ENCODE assay signal across 15 cellular contexts in genomic region chrX:10600479-10600878, GRCh38. TPM values are rescaled to one million over a fixed set of nuclear protein-coding genes. Genes with fewer than 3 reads are reported as not detected.
A peak's percentile ranks its signal among the peaks of the same experiment; 100 is the strongest.
DNase-seq lines count a peak whose midpoint lies in the region; ATAC-seq and TF ChIP-seq lines count a peak whose summit lies in the region.
"Had no signal": no experiment of that assay in that cellular context is flagged by ENCODE, and none has a peak within 500 bp of the region (broad histone marks: within the 10 kb centered on the region; RNA-seq: fewer than 3 reads in every experiment).

No MANE protein-coding gene starts in this region.

- H3K4me3 ChIP-seq in HUES48 (ENCODE audit: low read depth, low read length) (no peak overlapping the region), subcutaneous abdominal adipose tissue (ENCODE audit: low read depth in 1 of 5, low read length in 5 of 5) (no peak overlapping the region)

- H3K4me3 Mint-ChIP-seq in Calu3 (ENCODE audit: low read depth, unreplicated experiment): no peak overlapping the region
- H3K4me3 Mint-ChIP-seq: CD8-positive, alpha-beta T cell had no signal

- no peaks in the 10 kb centered on the region for H3K9me3 ChIP-seq in HUES48 (ENCODE audit: control insufficient read depth, insufficient read depth, low read length)
- no peaks in the 10 kb centered on the region for H3K9me3 ChIP-seq in subcutaneous abdominal adipose tissue (ENCODE audit: control insufficient read depth in 5 of 5, low read length in 5 of 5)
- H3K9me3 ChIP-seq: BE2C had no signal

- no peak for DNase-seq in Calu3
- DNase-seq in left lobe of liver (ENCODE audit: low spot score): no peak
- no peak for DNase-seq in NCI-H82 treated with DMSO at 0.1 percent for 48 hours (lab: John Stamatoyannopoulos, UW; ENCODE audit: unreplicated experiment)
- DNase-seq in D341Med (ENCODE audit: low spot score): no peak
- no peak for DNase-seq in NCI-H128 (lab: John Stamatoyannopoulos, UW; ENCODE audit: unreplicated experiment)
- DNase-seq: BE2C; CD8-positive, alpha-beta T cell; COR-L47; DMS53; GF-D8; IMR-90 had no signal

- peak; percentile 29 for ATAC-seq in left lobe of liver
- ATAC-seq: CD8-positive, alpha-beta T cell; HCT116 had no signal

- peaks cover 10% of the 10 kb centered on the region for H3K36me3 Mint-ChIP-seq in Calu3 (ENCODE audit: insufficient read depth, unreplicated experiment)
- H3K36me3 Mint-ChIP-seq: CD8-positive, alpha-beta T cell had no signal

- TF ChIP-seq CTCF in Calu3 (IDR thresholded peaks at IDR 0.05; ENCODE audit: unreplicated experiment): no peak

- H3K27me3 ChIP-seq in HUES48 (ENCODE audit: control insufficient read depth, insufficient read depth, low read length) (no peaks in the 10 kb centered on the region), subcutaneous abdominal adipose tissue (ENCODE audit: control insufficient read depth in 5 of 5, insufficient read depth in 4 of 5, low read length in 5 of 5) (peaks cover 0 to 3% (median 2%) of the 10 kb centered on the region in 5 donors)
- H3K27me3 ChIP-seq: BE2C had no signal

- no peaks in the 10 kb centered on the region for H3K9me3 Mint-ChIP-seq in Calu3 (ENCODE audit: low read depth, unreplicated experiment)
- H3K9me3 Mint-ChIP-seq: CD8-positive, alpha-beta T cell had no signal

- peaks cover 67% of the 10 kb centered on the region for H3K4me1 ChIP-seq in HUES48 (ENCODE audit: control insufficient read depth, insufficient read depth, low read length)
- peaks cover 0 to 9% (median 6%) of the 10 kb centered on the region in 5 donors for H3K4me1 ChIP-seq in subcutaneous abdominal adipose tissue (ENCODE audit: control insufficient read depth in 5 of 5, insufficient read depth in 5 of 5, low read length in 5 of 5)

- no peaks in the 10 kb centered on the region for H3K27me3 Mint-ChIP-seq in Calu3 (ENCODE audit: unreplicated experiment)

- H3K27ac ChIP-seq in HUES48 (ENCODE audit: low read depth, low read length): peak overlapping the region; percentile 16
- H3K27ac ChIP-seq in subcutaneous abdominal adipose tissue (ENCODE audit: low read depth, low read length): peak overlapping the region; percentile 34
- H3K27ac ChIP-seq: C4-2B had no signal

- BruUV-seq in Calu3 (replicated peaks; lab: Mats Ljungman, UMichigan): no TSS peak

- intact Hi-C loops in Calu3 (cut with micrococcal nuclease; ENCODE audit: unreplicated experiment): no loop called here

- CTCF ChIA-PET in Calu3 (lab: Charles Lee): interaction anchor here (0.6 kb wide), 1 partner anchor 71 kb away, joined by 4 read pairs; no protein-coding TSS in a partner anchor

- H3K36me3 ChIP-seq in HUES48 (ENCODE audit: control insufficient read depth, insufficient read depth, low read length): no peaks in the 10 kb centered on the region
- no peaks in the 10 kb centered on the region for H3K36me3 ChIP-seq in subcutaneous abdominal adipose tissue (ENCODE audit: control insufficient read depth in 5 of 5, insufficient read depth in 5 of 5, low read length in 5 of 5)
- H3K36me3 ChIP-seq: BE2C had no signal

- no peak overlapping the region for H3K9ac ChIP-seq in HUES48 (ENCODE audit: low read depth, low read length)
- H3K9ac ChIP-seq in subcutaneous abdominal adipose tissue (ENCODE audit: low read length in 5 of 5): no peak overlapping the region

- H3K27ac Mint-ChIP-seq in Calu3 (ENCODE audit: unreplicated experiment): peak overlapping the region; percentile 30
- H3K27ac Mint-ChIP-seq: CD8-positive, alpha-beta T cell had no signal

- peaks cover 31% of the 10 kb centered on the region for H3K4me1 Mint-ChIP-seq in Calu3 (ENCODE audit: low read depth, unreplicated experiment)

RNA-seq across cellular contexts. Expression of gene MID1, which starts 19.9 kb away (rescaled TPM):
- 70.5 and 85.6 TPM in 2 replicates for total RNA-seq in Calu3 (2022)
- 2.4 TPM for total RNA-seq in left lobe of liver
- total RNA-seq: CD8-positive, alpha-beta T cell had no signal

Comparison
In these comparisons a context has a peak if more than half of its experiments do, and no peak if none do; other contexts are left out.
1. RNA of gene MID1, which starts 19.9 kb away (total RNA-seq): 70.5 to 85.6 TPM in Calu3; 2.4 TPM in left lobe of liver (single experiment); every median in the first group is over 10 times any median in the second.